Comparison of ENCODE assay signal across 1 cellular context in genomic region chr1:3900150-3900968, GRCh38.
TF ChIP-seq lines count a peak whose summit lies in the region.

TSS of gene C1orf174 (minus strand) at chr1:3900272. CDS start at chr1:3900186, 86 bp downstream.

TF ChIP-seq in GM23338, 12 proteins besides CTCF, POLR2A, EP300 and RAD21 (continued from another document):
- TF ChIP-seq NANOG (IDR thresholded peaks at IDR 0.05; ENCODE audit: borderline replicate concordance) = no peak
- TF ChIP-seq STAT1 (IDR thresholded peaks at IDR 0.05; ENCODE audit: unreplicated experiment) = no peak
- TF ChIP-seq EZH2 (IDR thresholded peaks at IDR 0.05; ENCODE audit: low read depth, unreplicated experiment) = no peak
- peak; percentile 60 for TF ChIP-seq CREB1 (CRISPR knock-in tag; IDR thresholded peaks at IDR 0.05; ENCODE audit: low read depth)
- no peak for TF ChIP-seq JUNB (IDR thresholded peaks at IDR 0.05; ENCODE audit: unreplicated experiment)
- TF ChIP-seq ETS1 (IDR thresholded peaks at IDR 0.05) = peak; percentile 93
